Comparison of ENCODE assay signal across 20 cellular contexts in the genomic region with DNA sequence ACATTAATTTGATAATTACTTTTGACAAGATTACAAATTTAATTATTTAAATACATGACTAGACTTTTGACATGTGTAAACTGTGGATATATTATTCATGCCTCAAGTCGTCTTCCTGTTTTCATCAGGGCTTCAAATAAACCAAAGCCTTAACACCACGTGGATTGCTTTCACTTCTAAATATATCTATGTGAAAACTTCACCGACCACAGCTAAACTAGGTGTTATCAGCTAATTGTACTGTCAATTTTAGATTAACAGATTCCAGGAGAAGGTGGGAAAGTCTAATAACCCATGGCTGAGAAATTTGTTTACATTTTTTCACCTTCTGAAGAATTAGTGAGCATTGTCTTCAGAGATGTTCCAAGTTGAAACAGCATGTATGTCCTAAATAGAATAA.
"Had no signal": no experiment of that assay in that cellular context is flagged by ENCODE, and none has a peak within 500 bp of the region (broad histone marks: within the 10 kb centered on the region; RNA-seq: fewer than 3 reads in every experiment).

No MANE protein-coding gene starts in this region.

- H3K27me3 Mint-ChIP-seq: activated CD4-positive, alpha-beta memory T cell treated with anti-CD3 and anti-CD28 coated beads, Interleukin-2, amount 10 ng/mL, durations not matched to agents 7 days and 5 days; activated naive CD8-positive, alpha-beta T cell treated with anti-CD3 and anti-CD28 coated beads for 36 hours; dendritic cell treated with granulocyte-macrophage colony-stimulating factor and Interleukin-4, amounts not matched to agents 40 ng/mL and 50 ng/mL, for 4 days had no signal

- H3K4me3 ChIP-seq: gastroesophageal sphincter, ovary, stomach, thoracic aorta had no signal

- ATAC-seq: activated T-cell treated with anti-CD3 and anti-CD28 coated beads, Interleukin-2, amount 50 U/mL, for 72 hours; effector memory CD8-positive, alpha-beta T cell; gastroesophageal sphincter; left ventricle myocardium superior had no signal

- H3K4me3 Mint-ChIP-seq: activated CD4-positive, alpha-beta memory T cell treated with anti-CD3 and anti-CD28 coated beads, Interleukin-2, amount 10 ng/mL, durations not matched to agents 7 days and 5 days; activated naive CD8-positive, alpha-beta T cell treated with anti-CD3 and anti-CD28 coated beads for 36 hours; activated T-cell treated with anti-CD3 and anti-CD28 coated beads, Interleukin-2, amount 50 U/mL, for 72 hours; dendritic cell treated with granulocyte-macrophage colony-stimulating factor and Interleukin-4, amounts not matched to agents 40 ng/mL and 50 ng/mL, for 4 days; effector memory CD8-positive, alpha-beta T cell; neural crest cell had no signal

- H3K27ac Mint-ChIP-seq: activated CD4-positive, alpha-beta memory T cell treated with anti-CD3 and anti-CD28 coated beads, Interleukin-2, amount 10 ng/mL, durations not matched to agents 7 days and 5 days; activated naive CD8-positive, alpha-beta T cell treated with anti-CD3 and anti-CD28 coated beads for 36 hours; activated T-cell treated with anti-CD3 and anti-CD28 coated beads, Interleukin-2, amount 50 U/mL, for 72 hours; dendritic cell treated with granulocyte-macrophage colony-stimulating factor and Interleukin-4, amounts not matched to agents 40 ng/mL and 50 ng/mL, for 4 days; effector memory CD8-positive, alpha-beta T cell had no signal

- H3K36me3 ChIP-seq: gastroesophageal sphincter, ovary, stomach, thoracic aorta had no signal

- H3K27ac ChIP-seq: epithelial cell of prostate, gastroesophageal sphincter, ovary, stomach, thoracic aorta, VCaP had no signal

- H3K4me1 ChIP-seq: gastroesophageal sphincter, stomach had no signal

- H3K27me3 ChIP-seq: gastroesophageal sphincter, ovary, stomach had no signal

- DNase-seq: activated CD4-positive, alpha-beta memory T cell treated with anti-CD3 and anti-CD28 coated beads, Interleukin-2, amount 10 ng/mL, durations not matched to agents 7 days and 5 days; activated gamma-delta T cell treated with Interleukin-2 at 50 U/mL for 16 hours; activated naive CD8-positive, alpha-beta T cell treated with anti-CD3 and anti-CD28 coated beads for 36 hours; activated T-cell treated with anti-CD3 and anti-CD28 coated beads, Interleukin-2, amount 50 U/mL, for 72 hours; anterior cingulate cortex; cerebellar nuclear complex; effector memory CD8-positive, alpha-beta T cell; kidney; left ventricle myocardium superior; mesendoderm; ovary; stimulated activated CD4-positive, alpha-beta T cell treated with anti-CD3 and anti-CD28 coated beads, Interleukin-4, amount 100 ng/mL, for 1 hour; stimulated activated CD8-positive, alpha-beta memory T cell treated with anti-CD3 and anti-CD28 coated beads, Interleukin-4, amount 100 ng/mL, for 48 hours; stomach had no signal

- H3K4me1 Mint-ChIP-seq: activated CD4-positive, alpha-beta memory T cell treated with anti-CD3 and anti-CD28 coated beads, Interleukin-2, amount 10 ng/mL, durations not matched to agents 7 days and 5 days; activated naive CD8-positive, alpha-beta T cell treated with anti-CD3 and anti-CD28 coated beads for 36 hours; neural crest cell had no signal

- H3K36me3 Mint-ChIP-seq: activated naive CD8-positive, alpha-beta T cell treated with anti-CD3 and anti-CD28 coated beads for 36 hours had no signal

- H3K9me3 Mint-ChIP-seq: activated CD4-positive, alpha-beta memory T cell treated with anti-CD3 and anti-CD28 coated beads, Interleukin-2, amount 10 ng/mL, durations not matched to agents 7 days and 5 days; activated naive CD8-positive, alpha-beta T cell treated with anti-CD3 and anti-CD28 coated beads for 36 hours; activated T-cell treated with anti-CD3 and anti-CD28 coated beads, Interleukin-2, amount 50 U/mL, for 72 hours; dendritic cell treated with granulocyte-macrophage colony-stimulating factor and Interleukin-4, amounts not matched to agents 40 ng/mL and 50 ng/mL, for 4 days; effector memory CD8-positive, alpha-beta T cell; neural crest cell had no signal

- H3K9me3 ChIP-seq: gastroesophageal sphincter, ovary, stomach, thoracic aorta had no signal
